14 cellular contexts compared by ENCODE assay signal in the genomic region with DNA sequence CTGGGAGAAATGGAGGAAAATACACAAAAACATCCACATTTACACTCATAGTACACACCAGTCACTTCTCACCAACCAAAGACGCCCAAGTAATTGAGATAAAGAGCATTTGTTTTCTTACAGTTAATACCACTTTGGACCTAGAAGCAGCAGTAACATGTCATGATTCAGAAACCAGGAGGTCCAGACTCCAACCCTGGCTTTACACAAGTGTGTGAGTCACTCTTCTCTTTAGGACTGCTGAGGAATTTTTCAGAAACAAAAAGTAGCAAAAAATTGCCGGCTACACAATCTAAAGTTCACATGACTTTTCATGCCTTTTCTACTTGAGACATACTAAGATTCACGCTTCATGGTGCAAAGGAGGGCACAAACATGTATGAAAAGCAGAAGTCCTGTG.
A peak's percentile ranks its signal among the peaks of the same experiment; 100 is the strongest.
DNase-seq lines count a peak whose midpoint lies in the region; ATAC-seq and TF ChIP-seq lines count a peak whose summit lies in the region.
"Had no signal": no experiment of that assay in that cellular context is flagged by ENCODE, and none has a peak within 500 bp of the region (broad histone marks: within the 10 kb centered on the region; RNA-seq: fewer than 3 reads in every experiment).

No MANE protein-coding gene starts in this region.

- DNase-seq in EH (ENCODE audit: low read depth): peak; percentile 79
- peak; percentile 47 for DNase-seq in fibroblast of gingiva (ENCODE audit: low read depth)
- DNase-seq in nephron progenitor cell: no peak
- DNase-seq in medulla oblongata (ENCODE audit: extremely low spot score): no peak
- no peak for DNase-seq in KG1 (lab: John Stamatoyannopoulos, UW)
- DNase-seq in NCI-H1048 (lab: John Stamatoyannopoulos, UW): no peak
- DNase-seq in central memory CD4-positive, alpha-beta T cell: no peak
- DNase-seq: activated CD8-positive, alpha-beta T cell treated with anti-CD3 and anti-CD28 coated beads for 36 hours; activated gamma-delta T cell; islet precursor cell; NCI-H1694; NCI-H69 had no signal

- peaks cover 88% of the 10 kb centered on the region for H3K36me3 Mint-ChIP-seq in nephron progenitor cell (ENCODE audit: low read depth)

- no peaks in the 10 kb centered on the region for H3K9me3 Mint-ChIP-seq in nephron progenitor cell
- H3K9me3 Mint-ChIP-seq: activated CD8-positive, alpha-beta T cell treated with anti-CD3 and anti-CD28 coated beads for 36 hours had no signal

- ATAC-seq in SK-N-SH treated with all-trans-retinoic acid at 6 μM for 48 hours: peak; percentile 49; the same call in 2 of the 3 replicates
- ATAC-seq: activated CD8-positive, alpha-beta T cell treated with anti-CD3 and anti-CD28 coated beads for 36 hours; Right ventricle myocardium inferior had no signal

- H3K4me3 Mint-ChIP-seq in nephron progenitor cell: no peak overlapping the region
- H3K4me3 Mint-ChIP-seq: activated CD8-positive, alpha-beta T cell treated with anti-CD3 and anti-CD28 coated beads for 36 hours had no signal

- peaks cover 2% of the 10 kb centered on the region for H3K27me3 Mint-ChIP-seq in nephron progenitor cell (ENCODE audit: low read depth, poor library complexity)
- H3K27me3 Mint-ChIP-seq: activated CD8-positive, alpha-beta T cell treated with anti-CD3 and anti-CD28 coated beads for 36 hours had no signal

- no peaks in the 10 kb centered on the region for H3K4me1 Mint-ChIP-seq in nephron progenitor cell

- TF ChIP-seq CTCF in nephron progenitor cell (IDR thresholded peaks at IDR 0.05): no peak

- peak overlapping the region; percentile 78 for H3K27ac Mint-ChIP-seq in nephron progenitor cell
- H3K27ac Mint-ChIP-seq: activated CD8-positive, alpha-beta T cell treated with anti-CD3 and anti-CD28 coated beads for 36 hours had no signal

TF ChIP-seq in SK-N-SH treated with all-trans-retinoic acid at 6 μM for 48 hours, 23 proteins besides CTCF, POLR2A, EP300 and RAD21:
- TF ChIP-seq RARB (CRISPR knock-in tag; IDR thresholded peaks at IDR 0.05) (no peak), SNAI2 (CRISPR knock-in tag; IDR thresholded peaks at IDR 0.05) (no peak), ZNF8 (CRISPR knock-in tag; IDR thresholded peaks at IDR 0.05) (no peak), ZNF565 (CRISPR knock-in tag; conservative IDR thresholded peaks at IDR 0.05; ENCODE audit: low read depth) (no peak), POU6F1 (CRISPR knock-in tag; IDR thresholded peaks at IDR 0.05; ENCODE audit: borderline replicate concordance, low read depth) (no peak), OSR1 (CRISPR knock-in tag; IDR thresholded peaks at IDR 0.05) (no peak), TOX (CRISPR knock-in tag; IDR thresholded peaks at IDR 0.05; ENCODE audit: borderline replicate concordance) (no peak), ARNTL (CRISPR knock-in tag; IDR thresholded peaks at IDR 0.05; ENCODE audit: borderline replicate concordance, low read depth) (no peak)
- TF ChIP-seq, protein P1, sequence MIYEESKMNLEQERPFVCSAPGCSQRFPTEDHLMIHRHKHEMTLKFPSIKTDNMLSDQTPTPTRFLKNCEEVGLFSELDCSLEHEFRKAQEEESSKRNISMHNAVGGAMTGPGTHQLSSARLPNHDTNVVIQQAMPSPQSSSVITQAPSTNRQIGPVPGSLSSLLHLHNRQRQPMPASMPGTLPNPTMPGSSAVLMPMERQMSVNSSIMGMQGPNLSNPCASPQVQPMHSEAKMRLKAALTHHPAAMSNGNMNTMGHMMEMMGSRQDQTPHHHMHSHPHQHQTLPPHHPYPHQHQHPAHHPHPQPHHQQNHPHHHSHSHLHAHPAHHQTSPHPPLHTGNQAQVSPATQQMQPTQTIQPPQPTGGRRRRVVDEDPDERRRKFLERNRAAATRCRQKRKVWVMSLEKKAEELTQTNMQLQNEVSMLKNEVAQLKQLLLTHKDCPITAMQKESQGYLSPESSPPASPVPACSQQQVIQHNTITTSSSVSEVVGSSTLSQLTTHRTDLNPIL (CRISPR knock-in tag; IDR thresholded peaks at IDR 0.05; ENCODE audit: low read depth): no peak

Comparison
In these comparisons a context has a peak if more than half of its experiments do, and no peak if none do; other contexts are left out.
1. DNase-seq: peak in EH (single experiment) and fibroblast of gingiva (single experiment); none in nephron progenitor cell (single experiment), medulla oblongata (single experiment), KG1 (single experiment), NCI-H1048 (single experiment) and central memory CD4-positive, alpha-beta T cell (single experiment).